In genomic region chr4:128061566-128062536, GRCh38 we compare ENCODE assay signal across 8 cellular contexts. TPM values are rescaled to one million over a fixed set of nuclear protein-coding genes. Genes with fewer than 3 reads are reported as not detected.
DNase-seq lines count a peak whose midpoint lies in the region; ATAC-seq, FAIRE-seq and TF ChIP-seq lines count a peak whose summit lies in the region.

No MANE protein-coding gene starts in this region.

- no peaks in the 10 kb centered on the region for H3K9me1 ChIP-seq in keratinocyte (ENCODE audit: control insufficient read depth, extremely low read depth, insufficient read depth, low read length)

- dilution Hi-C loops in keratinocyte (cut with MboI; ENCODE audit: extremely low pct_ligation_motif_present, low sequenced_read_pairs): no loop called here

- intact Hi-C loops in activated B cell treated with CpG ODN at 0.5 μM for 24 hours (cut with micrococcal nuclease): loop anchor here (1.0 to 5.0 kb wide), 7 partner anchors 65 to 1031 kb away; partner anchors contain the start of genes ABHD18, HSPA4L, JADE1 and MFSD8

- H3K79me2 ChIP-seq in keratinocyte (ENCODE audit: control insufficient read depth, insufficient read depth, low read length): peaks cover 39% of the 10 kb centered on the region

- no peaks in the 10 kb centered on the region for H3K27me3 Mint-ChIP-seq in activated B cell treated with CpG ODN at 0.5 μM for 24 hours

- CTCF ChIA-PET in activated B cell treated with CpG ODN at 0.5 μM for 24 hours (lab: Charles Lee): interaction anchor here (2.1 kb wide), 1 partner anchor 97 kb away, joined by 9 read pairs; the partner anchor contains the start of genes ABHD18 and MFSD8

- TF ChIP-seq CTCF in activated B cell treated with CpG ODN at 0.5 μM for 24 hours (IDR thresholded peaks at IDR 0.05): no peak
- no peak for TF ChIP-seq CTCF in cardiac fibroblast (IDR thresholded peaks at IDR 0.05; ENCODE audit: low read depth, low read length)
- peak in 2 of 3 experiments; percentile 19 to 35 for TF ChIP-seq CTCF in keratinocyte (optimal IDR thresholded peaks at IDR 0.05 in 1 of 3, IDR thresholded peaks at IDR 0.05 in 1 of 3, conservative IDR thresholded peaks at IDR 0.05 in 1 of 3; ENCODE audit: extremely low read depth in 1 of 3, insufficient read depth in 2 of 3, low read length in 3 of 3)

- POLR2A ChIA-PET in activated B cell treated with CpG ODN at 0.5 μM for 24 hours (lab: Charles Lee): interaction anchor here (0.6 to 2.7 kb wide), 14 partner anchors 12 to 1032 kb away, joined by 3 to 69 read pairs (median 5); partner anchors contain the start of genes ABHD18, MFSD8, PGRMC2 and PLK4

- H3K9me3 Mint-ChIP-seq in activated B cell treated with CpG ODN at 0.5 μM for 24 hours: no peaks in the 10 kb centered on the region

- H2AFZ ChIP-seq in keratinocyte (ENCODE audit: control insufficient read depth, low read length): peak overlapping the region; percentile 88

- H3K9me3 ChIP-seq in keratinocyte (ENCODE audit: control insufficient read depth, low read depth, low read length): no peaks in the 10 kb centered on the region

- H3K4me3 ChIP-seq in cardiac fibroblast (replicated peaks in 1 of 2; ENCODE audit: low read depth in 2 of 2, low read length in 2 of 2) (peak overlapping the region; percentile 79 to 82), keratinocyte (ENCODE audit: control insufficient read depth in 2 of 3, extremely low read depth in 1 of 3, insufficient read depth in 2 of 3, low read depth in 1 of 3, low read length in 3 of 3) (peak overlapping the region; percentile 63 to 93 (median 91))

- peak; percentile 34 for ATAC-seq in HG02938 (IDR thresholded peaks at IDR 0.05; ENCODE audit: unreplicated experiment)
- ATAC-seq in activated B cell treated with CpG ODN at 0.5 μM for 24 hours (ENCODE audit: low read depth): peak; percentile 20

- H3K36me3 Mint-ChIP-seq in activated B cell treated with CpG ODN at 0.5 μM for 24 hours (ENCODE audit: low read depth): no peaks in the 10 kb centered on the region

- peak overlapping the region; percentile 93 for H3K9ac ChIP-seq in keratinocyte (ENCODE audit: control insufficient read depth, extremely low read depth, insufficient read depth, low read length)

- H3K27ac Mint-ChIP-seq in activated B cell treated with CpG ODN at 0.5 μM for 24 hours: peak overlapping the region; percentile 66

- peaks cover 4% of the 10 kb centered on the region for H3K4me1 ChIP-seq in keratinocyte (ENCODE audit: control insufficient read depth, extremely low read depth, insufficient read depth, low read length)

- peak overlapping the region; percentile 89 for H3K27ac ChIP-seq in keratinocyte (ENCODE audit: control insufficient read depth, insufficient read depth, low read length)

- H3K4me2 ChIP-seq in keratinocyte (ENCODE audit: control insufficient read depth, extremely low read depth, insufficient read depth, low read depth, low read length): peak overlapping the region; percentile 92

- H3K4me1 Mint-ChIP-seq in activated B cell treated with CpG ODN at 0.5 μM for 24 hours: peaks cover 10% of the 10 kb centered on the region

- peak; percentile 46 for FAIRE-seq in keratinocyte (lab: Jason Lieb, UNC)

- H3K27me3 ChIP-seq in keratinocyte (ENCODE audit: control insufficient read depth, extremely low read depth, insufficient read depth, low read length): no peaks in the 10 kb centered on the region

- H3K4me3 Mint-ChIP-seq in activated B cell treated with CpG ODN at 0.5 μM for 24 hours: peak overlapping the region; percentile 80

- peak; percentile 30 for DNase-seq in SIG-M5 treated with dmso at 0.1 percent for 504 hours (lab: John Stamatoyannopoulos, UW; ENCODE audit: unreplicated experiment)
- no peak for DNase-seq in SIG-M5 (lab: John Stamatoyannopoulos, UW)
- DNase-seq in NCI-H2029 (lab: John Stamatoyannopoulos, UW): peak; percentile 70
- DNase-seq in activated B cell treated with CpG ODN at 0.5 μM for 24 hours: peak; percentile 67
- DNase-seq in cardiac fibroblast (ENCODE audit: low read depth in 2 of 2): peak; percentile 36 to 42
- DNase-seq in keratinocyte (ENCODE audit: low read depth, low spot score): no peak
- DNase-seq in stimulated activated CD4-positive, alpha-beta T cell treated with anti-CD3 and anti-CD28 coated beads, Interleukin-12 subunit alpha, Interleukin-12 subunit beta, amount 100 ng/mL, for 4 hours: peak; percentile 64

- H4K20me1 ChIP-seq in keratinocyte (ENCODE audit: control insufficient read depth, extremely low read depth, insufficient read depth, low read length): peaks cover 2% of the 10 kb centered on the region

- H3K36me3 ChIP-seq in keratinocyte (ENCODE audit: control insufficient read depth in 2 of 2, extremely low read depth in 1 of 2, insufficient read depth in 2 of 2, low read length in 2 of 2): no peaks in the 10 kb centered on the region

RNA-seq across cellular contexts. Expression of gene LARP1B, which starts 0.7 kb away (rescaled TPM):
- 10.7 and 11.5 TPM in 2 replicates for total RNA-seq in activated B cell treated with CpG ODN at 0.5 μM for 24 hours
- polyA plus RNA-seq in keratinocyte: 8.7 to 18.3 TPM (median 10.6 TPM) in 3 replicates
- 17.9 TPM for polyA plus RNA-seq in keratinocyte (2011; ENCODE audit: low read depth)
- polyA plus RNA-seq in keratinocyte (2011; cell fraction: cytosol; rRNA removed): 7.3 and 13.7 TPM in 2 replicates
- polyA plus RNA-seq in keratinocyte (2011; cell fraction: nucleus; rRNA removed): 11.8 and 16.7 TPM in 2 replicates
- polyA plus RNA-seq in keratinocyte (2012; ENCODE audit: low replicate concordance): 12.3 and 15.5 TPM in 2 replicates
- 2.3 to 13.9 TPM (median 4.0 TPM) in 3 replicates for polyA minus RNA-seq in keratinocyte
- 5.8 TPM for polyA minus RNA-seq in keratinocyte (2011; cell fraction: cytosol; rRNA and poly(A)+ RNA removed)
- polyA minus RNA-seq in keratinocyte (2011; cell fraction: nucleus; rRNA and poly(A)+ RNA removed): 9.3 and 20.0 TPM in 2 replicates

Comparison
In these comparisons a context has a peak if more than half of its experiments do, and no peak if none do; other contexts are left out.
1. DNase-seq: peak in SIG-M5 treated with dmso at 0.1 percent for 504 hours (single experiment), NCI-H2029 (single experiment), activated B cell treated with CpG ODN at 0.5 μM for 24 hours (single experiment), cardiac fibroblast (2 of 2) and stimulated activated CD4-positive, alpha-beta T cell treated with anti-CD3 and anti-CD28 coated beads, Interleukin-12 subunit alpha, Interleukin-12 subunit beta, amount 100 ng/mL, for 4 hours (single experiment); none in SIG-M5 (single experiment) and keratinocyte (single experiment).
2. CTCF ChIP-seq: peak in keratinocyte (2 of 3); none in activated B cell treated with CpG ODN at 0.5 μM for 24 hours (single experiment) and cardiac fibroblast (single experiment).